10 cellular contexts compared by ENCODE assay signal in the genomic region with DNA sequence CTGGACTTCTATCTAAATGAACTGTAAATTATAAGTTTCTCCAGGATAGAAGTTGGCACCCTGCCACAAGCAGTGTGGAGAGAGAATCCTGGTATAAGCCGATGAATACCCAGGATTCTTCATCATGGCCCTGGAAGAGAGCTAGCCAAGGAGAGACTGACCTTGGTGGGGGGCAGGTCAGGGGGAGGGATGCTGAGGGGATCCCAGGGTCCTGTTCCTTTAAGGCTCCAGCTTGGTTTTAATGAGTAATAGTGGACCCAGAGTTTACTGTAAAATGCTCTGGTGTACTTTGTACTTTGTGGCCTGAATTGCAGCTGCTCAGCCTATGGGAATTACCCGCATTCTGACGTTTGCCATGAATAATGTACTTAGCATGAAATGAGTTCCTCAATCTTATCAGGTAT. TPM values are rescaled to one million over a fixed set of nuclear protein-coding genes. Genes with fewer than 3 reads are reported as not detected.
A peak's percentile ranks its signal among the peaks of the same experiment; 100 is the strongest.
DNase-seq lines count a peak whose midpoint lies in the region; ATAC-seq and TF ChIP-seq lines count a peak whose summit lies in the region.
"Had no signal": no experiment of that assay in that cellular context is flagged by ENCODE, and none has a peak within 500 bp of the region (broad histone marks: within the 10 kb centered on the region; RNA-seq: fewer than 3 reads in every experiment).

No MANE protein-coding gene starts in this region.

- peak; percentile 20 for DNase-seq in Daoy (ENCODE audit: low read depth)
- DNase-seq in left kidney (ENCODE audit: low read depth, low spot score) = peak; percentile 22
- no peak for DNase-seq in NCI-H82 treated with DMSO at 0.1 percent for 48 hours (lab: John Stamatoyannopoulos, UW; ENCODE audit: unreplicated experiment)
- no peak for DNase-seq in NCI-H2107 treated with DMSO at 0.1 percent for 48 hours (lab: John Stamatoyannopoulos, UW; ENCODE audit: unreplicated experiment)
- DNase-seq in iPS-NIHi11 (ENCODE audit: low spot score) = no peak
- DNase-seq in AG08396 (ENCODE audit: low spot score) = no peak
- DNase-seq: activated CD4-positive, alpha-beta memory T cell treated with anti-CD3 and anti-CD28 coated beads for 36 hours had no signal

- TF ChIP-seq CTCF in OCI-LY1 (IDR thresholded peaks at IDR 0.05; ENCODE audit: low read length) = no peak

- H3K4me3 ChIP-seq in OCI-LY1 (ENCODE audit: low read depth, low read length, poor library complexity, severe bottlenecking) = no peak overlapping the region
- H3K4me3 ChIP-seq: skin epidermis had no signal

- H2AFZ ChIP-seq in OCI-LY1 (ENCODE audit: low read length) = no peak overlapping the region

- H3K9me3 ChIP-seq in OCI-LY1 (ENCODE audit: low read length) = no peaks in the 10 kb centered on the region

- H3K36me3 ChIP-seq in OCI-LY1 (ENCODE audit: insufficient read depth, low read length) = peaks cover 85% of the 10 kb centered on the region

- H3K9ac ChIP-seq in OCI-LY1 (ENCODE audit: low read length) = peak overlapping the region; percentile 64

- ATAC-seq in HG02623 (IDR thresholded peaks at IDR 0.05; ENCODE audit: unreplicated experiment) = peak; percentile 39

- H3K4me1 ChIP-seq in OCI-LY1 (ENCODE audit: insufficient read depth, low read length, severe bottlenecking) = peaks cover 99% of the 10 kb centered on the region

- H3F3A ChIP-seq in OCI-LY1 (ENCODE audit: insufficient read depth, low read length) = peaks cover 7% of the 10 kb centered on the region

- peak overlapping the region; percentile 100 for H3K27ac ChIP-seq in OCI-LY1 (ENCODE audit: low read depth, low read length, poor library complexity, severe bottlenecking)

- no peaks in the 10 kb centered on the region for H3K9me2 ChIP-seq in OCI-LY1 (ENCODE audit: low read depth, low read length)

- 0 out of 2 replicates have a peak overlapping the region, but pooled peaks have one; percentile 47 for H3K4me2 ChIP-seq in OCI-LY1 (ENCODE audit: low read length)

- no peaks in the 10 kb centered on the region for H4K20me1 ChIP-seq in OCI-LY1 (ENCODE audit: insufficient read depth, low read length)

- no peaks in the 10 kb centered on the region for H3K27me3 ChIP-seq in OCI-LY1 (ENCODE audit: insufficient read depth, low read length)

- H3K79me2 ChIP-seq in OCI-LY1 (ENCODE audit: insufficient read depth, low read length) = no peaks in the 10 kb centered on the region

RNA-seq across cellular contexts. Expression of a gene that starts 16.9 kb away (rescaled TPM):
- not detected in 2 replicates for total RNA-seq in Daoy (2014; rRNA removed; shearing (Covaris generic))
- total RNA-seq: activated CD4-positive, alpha-beta memory T cell treated with anti-CD3 and anti-CD28 coated beads for 36 hours had no signal

Comparison
In these comparisons a context has a peak if more than half of its experiments do, and no peak if none do; other contexts are left out.
1. DNase-seq: peak in Daoy (single experiment) and left kidney (single experiment); none in NCI-H82 treated with DMSO at 0.1 percent for 48 hours (single experiment), NCI-H2107 treated with DMSO at 0.1 percent for 48 hours (single experiment), iPS-NIHi11 (single experiment) and AG08396 (single experiment).